1 cellular context compared by ENCODE assay signal in genomic region chr6:112413805-112414204, GRCh38.
TF ChIP-seq lines count a peak whose summit lies in the region.

No MANE protein-coding gene starts in this region.

TF ChIP-seq in GM23338, 12 proteins besides CTCF, POLR2A, EP300 and RAD21 (continued from another document):
- TF ChIP-seq, protein P1, sequence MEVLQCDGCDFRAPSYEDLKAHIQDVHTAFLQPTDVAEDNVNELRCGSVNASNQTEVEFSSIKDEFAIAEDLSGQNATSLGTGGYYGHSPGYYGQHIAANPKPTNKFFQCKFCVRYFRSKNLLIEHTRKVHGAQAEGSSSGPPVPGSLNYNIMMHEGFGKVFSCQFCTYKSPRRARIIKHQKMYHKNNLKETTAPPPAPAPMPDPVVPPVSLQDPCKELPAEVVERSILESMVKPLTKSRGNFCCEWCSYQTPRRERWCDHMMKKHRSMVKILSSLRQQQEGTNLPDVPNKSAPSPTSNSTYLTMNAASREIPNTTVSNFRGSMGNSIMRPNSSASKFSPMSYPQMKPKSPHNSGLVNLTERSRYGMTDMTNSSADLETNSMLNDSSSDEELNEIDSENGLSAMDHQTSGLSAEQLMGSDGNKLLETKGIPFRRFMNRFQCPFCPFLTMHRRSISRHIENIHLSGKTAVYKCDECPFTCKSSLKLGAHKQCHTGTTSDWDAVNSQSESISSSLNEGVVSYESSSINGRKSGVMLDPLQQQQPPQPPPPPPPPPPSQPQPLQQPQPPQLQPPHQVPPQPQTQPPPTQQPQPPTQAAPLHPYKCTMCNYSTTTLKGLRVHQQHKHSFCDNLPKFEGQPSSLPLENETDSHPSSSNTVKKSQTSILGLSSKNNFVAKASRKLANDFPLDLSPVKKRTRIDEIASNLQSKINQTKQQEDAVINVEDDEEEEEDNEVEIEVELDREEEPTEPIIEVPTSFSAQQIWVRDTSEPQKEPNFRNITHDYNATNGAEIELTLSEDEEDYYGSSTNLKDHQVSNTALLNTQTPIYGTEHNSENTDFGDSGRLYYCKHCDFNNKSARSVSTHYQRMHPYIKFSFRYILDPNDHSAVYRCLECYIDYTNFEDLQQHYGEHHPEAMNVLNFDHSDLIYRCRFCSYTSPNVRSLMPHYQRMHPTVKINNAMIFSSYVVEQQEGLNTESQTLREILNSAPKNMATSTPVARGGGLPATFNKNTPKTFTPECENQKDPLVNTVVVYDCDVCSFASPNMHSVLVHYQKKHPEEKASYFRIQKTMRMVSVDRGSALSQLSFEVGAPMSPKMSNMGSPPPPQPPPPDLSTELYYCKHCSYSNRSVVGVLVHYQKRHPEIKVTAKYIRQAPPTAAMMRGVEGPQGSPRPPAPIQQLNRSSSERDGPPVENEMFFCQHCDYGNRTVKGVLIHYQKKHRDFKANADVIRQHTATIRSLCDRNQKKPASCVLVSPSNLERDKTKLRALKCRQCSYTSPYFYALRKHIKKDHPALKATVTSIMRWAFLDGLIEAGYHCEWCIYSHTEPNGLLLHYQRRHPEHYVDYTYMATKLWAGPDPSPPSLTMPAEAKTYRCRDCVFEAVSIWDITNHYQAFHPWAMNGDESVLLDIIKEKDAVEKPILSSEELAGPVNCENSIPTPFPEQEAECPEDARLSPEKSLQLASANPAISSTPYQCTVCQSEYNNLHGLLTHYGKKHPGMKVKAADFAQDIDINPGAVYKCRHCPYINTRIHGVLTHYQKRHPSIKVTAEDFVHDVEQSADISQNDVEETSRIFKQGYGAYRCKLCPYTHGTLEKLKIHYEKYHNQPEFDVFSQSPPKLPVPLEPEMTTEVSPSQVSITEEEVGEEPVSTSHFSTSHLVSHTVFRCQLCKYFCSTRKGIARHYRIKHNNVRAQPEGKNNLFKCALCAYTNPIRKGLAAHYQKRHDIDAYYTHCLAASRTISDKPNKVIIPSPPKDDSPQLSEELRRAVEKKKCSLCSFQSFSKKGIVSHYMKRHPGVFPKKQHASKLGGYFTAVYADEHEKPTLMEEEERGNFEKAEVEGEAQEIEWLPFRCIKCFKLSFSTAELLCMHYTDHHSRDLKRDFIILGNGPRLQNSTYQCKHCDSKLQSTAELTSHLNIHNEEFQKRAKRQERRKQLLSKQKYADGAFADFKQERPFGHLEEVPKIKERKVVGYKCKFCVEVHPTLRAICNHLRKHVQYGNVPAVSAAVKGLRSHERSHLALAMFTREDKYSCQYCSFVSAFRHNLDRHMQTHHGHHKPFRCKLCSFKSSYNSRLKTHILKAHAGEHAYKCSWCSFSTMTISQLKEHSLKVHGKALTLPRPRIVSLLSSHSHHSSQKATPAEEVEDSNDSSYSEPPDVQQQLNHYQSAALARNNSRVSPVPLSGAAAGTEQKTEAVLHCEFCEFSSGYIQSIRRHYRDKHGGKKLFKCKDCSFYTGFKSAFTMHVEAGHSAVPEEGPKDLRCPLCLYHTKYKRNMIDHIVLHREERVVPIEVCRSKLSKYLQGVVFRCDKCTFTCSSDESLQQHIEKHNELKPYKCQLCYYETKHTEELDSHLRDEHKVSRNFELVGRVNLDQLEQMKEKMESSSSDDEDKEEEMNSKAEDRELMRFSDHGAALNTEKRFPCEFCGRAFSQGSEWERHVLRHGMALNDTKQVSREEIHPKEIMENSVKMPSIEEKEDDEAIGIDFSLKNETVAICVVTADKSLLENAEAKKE (CRISPR knock-in tag; IDR thresholded peaks at IDR 0.05) = no peak
- no peak for TF ChIP-seq JUNB (IDR thresholded peaks at IDR 0.05; ENCODE audit: unreplicated experiment)
- no peak for TF ChIP-seq NANOG (IDR thresholded peaks at IDR 0.05; ENCODE audit: borderline replicate concordance)
- no peak for TF ChIP-seq CREB1 (CRISPR knock-in tag; IDR thresholded peaks at IDR 0.05; ENCODE audit: low read depth)
- no peak for TF ChIP-seq ETS1 (IDR thresholded peaks at IDR 0.05)
- TF ChIP-seq EZH2phosphoT487 (IDR thresholded peaks at IDR 0.05; ENCODE audit: unreplicated experiment) = no peak
